ENCODE assay signal across 36 cellular contexts in the genomic region with DNA sequence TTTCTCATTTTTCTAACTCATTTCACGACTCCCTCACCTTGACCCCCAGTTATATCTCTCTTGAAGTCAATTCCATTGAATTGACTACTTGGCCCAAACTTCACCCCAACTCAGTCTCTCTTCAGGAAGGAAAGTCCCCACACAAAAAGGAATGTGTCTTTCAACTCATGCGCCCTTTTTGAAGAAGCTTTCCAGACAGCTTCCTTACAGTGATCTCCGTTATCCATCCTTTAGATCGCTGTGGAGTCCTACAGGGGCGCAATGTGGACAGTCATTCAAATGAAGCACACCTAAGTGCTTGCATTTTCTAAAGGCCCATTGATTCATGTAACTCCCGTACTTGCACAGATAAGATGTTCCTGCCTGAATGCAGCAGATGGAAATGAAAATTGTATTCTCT.
"Had no signal": no experiment of that assay in that cellular context is flagged by ENCODE, and none has a peak within 500 bp of the region (broad histone marks: within the 10 kb centered on the region; RNA-seq: fewer than 3 reads in every experiment).

No MANE protein-coding gene starts in this region.

- H3K36me3 Mint-ChIP-seq: activated CD4-positive, alpha-beta memory T cell treated with anti-CD3 and anti-CD28 coated beads for 36 hours; activated naive CD4-positive, alpha-beta T cell treated with anti-CD3 and anti-CD28 coated beads, Interleukin-2, amount 10 ng/mL, durations not matched to agents 7 days and 5 days; activated naive CD4-positive, alpha-beta T cell treated with anti-CD3 and anti-CD28 coated beads, Interleukin-2, amount 50 U/mL, for 24 hours; activated naive CD8-positive, alpha-beta T cell; activated naive CD8-positive, alpha-beta T cell treated with anti-CD3 and anti-CD28 coated beads, Interleukin-2, amount 10 ng/mL, durations not matched to agents 7 days and 5 days; brain had no signal

- FAIRE-seq: bronchial epithelial cell, TTC549 had no signal

- H3K27me3 ChIP-seq: ascending aorta, colonic mucosa had no signal

- DNase-seq: activated B cell treated with CpG ODN at 0.5 μM for 24 hours; activated CD4-positive, alpha-beta memory T cell treated with anti-CD3 and anti-CD28 coated beads for 36 hours; activated CD4-positive, alpha-beta T cell treated with anti-CD3 and anti-CD28 coated beads for 4 hours; activated CD4-positive, alpha-beta T cell treated with anti-CD3 and anti-CD28 coated beads, Interleukin-2, amount 10 ng/mL, durations not matched to agents 24 days and 14 days; activated CD4-positive, alpha-beta T cell treated with anti-CD3 and anti-CD28 coated beads, Interleukin-2, amount 50 U/mL, for 1 hour; activated CD4-positive, alpha-beta T cell treated with anti-CD3 and anti-CD28 coated beads, Interleukin-2, amount 50 U/mL, for 4 hours; activated CD4-positive, CD25-positive, alpha-beta regulatory T cell treated with anti-CD3 and anti-CD28 coated beads, Interleukin-2, amount 50 U/mL, for 72 hours; activated CD8-positive, alpha-beta memory T cell treated with anti-CD3 and anti-CD28 coated beads, Interleukin-2, amount 50 U/mL, for 4 hours; activated CD8-positive, alpha-beta T cell treated with anti-CD3 and anti-CD28 coated beads for 36 hours; activated effector memory CD4-positive, alpha-beta T cell treated with Interleukin-2 at 50 U/mL for 16 hours; activated gamma-delta T cell; activated naive CD4-positive, alpha-beta T cell treated with anti-CD3 and anti-CD28 coated beads, Interleukin-2, amount 10 ng/mL, durations not matched to agents 7 days and 5 days; activated naive CD4-positive, alpha-beta T cell treated with Interleukin-2 at 50 U/mL for 16 hours; activated naive CD8-positive, alpha-beta T cell treated with anti-CD3 and anti-CD28 coated beads, Interleukin-2, amount 10 ng/mL, durations not matched to agents 7 days and 5 days; activated naive CD8-positive, alpha-beta T cell treated with anti-CD3 and anti-CD28 coated beads, Interleukin-2, amount 50 U/mL, for 24 hours; activated T-cell treated with anti-CD3 and anti-CD28 coated beads for 4 hours; activated T-cell treated with anti-CD3 and anti-CD28 coated beads, Interleukin-2, amount 50 U/mL, for 1 hour; activated T-cell treated with anti-CD3 and anti-CD28 coated beads, Interleukin-2, amount 50 U/mL, for 4 hours; amygdala; anterior cingulate cortex; caudate nucleus; cerebellar nuclear complex; colonic mucosa; T-helper 2 cell; T-helper 9 cell had no signal

- H3K27me3 Mint-ChIP-seq: activated B cell treated with CpG ODN at 0.5 μM for 24 hours had no signal

- H3K36me3 ChIP-seq: ascending aorta, cardiac muscle cell, colonic mucosa had no signal

- H3K4me1 Mint-ChIP-seq: activated B cell treated with CpG ODN at 0.5 μM for 24 hours; activated CD4-positive, alpha-beta T cell treated with anti-CD3 and anti-CD28 coated beads, Interleukin-2, amount 10 ng/mL, durations not matched to agents 24 days and 14 days; activated naive CD4-positive, alpha-beta T cell treated with anti-CD3 and anti-CD28 coated beads, Interleukin-2, amount 10 ng/mL, durations not matched to agents 7 days and 5 days; activated naive CD4-positive, alpha-beta T cell treated with anti-CD3 and anti-CD28 coated beads, Interleukin-2, amount 50 U/mL, for 24 hours; activated naive CD8-positive, alpha-beta T cell treated with anti-CD3 and anti-CD28 coated beads, Interleukin-2, amount 10 ng/mL, durations not matched to agents 7 days and 5 days; activated naive CD8-positive, alpha-beta T cell treated with anti-CD3 and anti-CD28 coated beads, Interleukin-2, amount 50 U/mL, for 24 hours; brain; central memory CD8-positive, alpha-beta T cell had no signal

- H3K9me3 ChIP-seq: ascending aorta, colonic mucosa had no signal

- H3K27ac ChIP-seq: ascending aorta, cardiac muscle cell, colonic mucosa, VCaP had no signal

- H3K4me3 Mint-ChIP-seq: activated B cell treated with CpG ODN at 0.5 μM for 24 hours; activated CD4-positive, alpha-beta memory T cell treated with anti-CD3 and anti-CD28 coated beads for 36 hours; activated CD4-positive, alpha-beta T cell treated with anti-CD3 and anti-CD28 coated beads, Interleukin-2, amount 10 ng/mL, durations not matched to agents 24 days and 14 days; activated CD8-positive, alpha-beta T cell treated with anti-CD3 and anti-CD28 coated beads for 36 hours; activated naive CD4-positive, alpha-beta T cell treated with anti-CD3 and anti-CD28 coated beads, Interleukin-2, amount 10 ng/mL, durations not matched to agents 7 days and 5 days; activated naive CD4-positive, alpha-beta T cell treated with anti-CD3 and anti-CD28 coated beads, Interleukin-2, amount 50 U/mL, for 24 hours; activated naive CD8-positive, alpha-beta T cell; activated naive CD8-positive, alpha-beta T cell treated with anti-CD3 and anti-CD28 coated beads, Interleukin-2, amount 10 ng/mL, durations not matched to agents 7 days and 5 days; activated naive CD8-positive, alpha-beta T cell treated with anti-CD3 and anti-CD28 coated beads, Interleukin-2, amount 50 U/mL, for 24 hours; activated T-cell treated with anti-CD3 and anti-CD28 coated beads, Interleukin-2, amount 50 U/mL, for 4 hours; brain; central memory CD8-positive, alpha-beta T cell; T-helper 2 cell treated with Interferon-gamma antibody and Interleukin-4, amounts not matched to agents 5 μg/mL and 100 μg/mL, for 36 hours had no signal

- ATAC-seq: activated CD8-positive, alpha-beta T cell treated with anti-CD3 and anti-CD28 coated beads for 36 hours; activated naive CD8-positive, alpha-beta T cell treated with anti-CD3 and anti-CD28 coated beads, Interleukin-2, amount 50 U/mL, for 24 hours; activated T-cell treated with anti-CD3 and anti-CD28 coated beads, Interleukin-2, amount 50 U/mL, for 4 hours had no signal

- H3K4me1 ChIP-seq: ascending aorta, colonic mucosa had no signal

- H3K9me3 Mint-ChIP-seq: activated B cell treated with CpG ODN at 0.5 μM for 24 hours; activated CD4-positive, alpha-beta memory T cell treated with anti-CD3 and anti-CD28 coated beads for 36 hours; activated CD4-positive, alpha-beta T cell treated with anti-CD3 and anti-CD28 coated beads, Interleukin-2, amount 10 ng/mL, durations not matched to agents 24 days and 14 days; activated CD8-positive, alpha-beta T cell treated with anti-CD3 and anti-CD28 coated beads for 36 hours; activated naive CD4-positive, alpha-beta T cell treated with anti-CD3 and anti-CD28 coated beads, Interleukin-2, amount 10 ng/mL, durations not matched to agents 7 days and 5 days; activated naive CD4-positive, alpha-beta T cell treated with anti-CD3 and anti-CD28 coated beads, Interleukin-2, amount 50 U/mL, for 24 hours; activated naive CD8-positive, alpha-beta T cell treated with anti-CD3 and anti-CD28 coated beads, Interleukin-2, amount 10 ng/mL, durations not matched to agents 7 days and 5 days; activated naive CD8-positive, alpha-beta T cell treated with anti-CD3 and anti-CD28 coated beads, Interleukin-2, amount 50 U/mL, for 24 hours; activated T-cell treated with anti-CD3 and anti-CD28 coated beads, Interleukin-2, amount 50 U/mL, for 4 hours; activated T-helper 2 cell treated with anti-CD3 and anti-CD28 coated beads, Interferon-gamma antibody, Interleukin-2, Interleukin-4, amounts not matched to agents 10 μg/mL and 5 μg/mL and 100 μg/mL, durations not matched to agents 14 hours and 24 hours and 36 hours; brain; central memory CD8-positive, alpha-beta T cell; T-helper 2 cell treated with Interferon-gamma antibody and Interleukin-4, amounts not matched to agents 5 μg/mL and 100 μg/mL, for 36 hours had no signal

- H3K27ac Mint-ChIP-seq: activated B cell treated with CpG ODN at 0.5 μM for 24 hours; activated CD4-positive, alpha-beta memory T cell treated with anti-CD3 and anti-CD28 coated beads for 36 hours; activated CD4-positive, alpha-beta T cell treated with anti-CD3 and anti-CD28 coated beads, Interleukin-2, amount 10 ng/mL, durations not matched to agents 24 days and 14 days; activated CD8-positive, alpha-beta T cell treated with anti-CD3 and anti-CD28 coated beads for 36 hours; activated naive CD4-positive, alpha-beta T cell treated with anti-CD3 and anti-CD28 coated beads, Interleukin-2, amount 10 ng/mL, durations not matched to agents 7 days and 5 days; activated naive CD4-positive, alpha-beta T cell treated with anti-CD3 and anti-CD28 coated beads, Interleukin-2, amount 50 U/mL, for 24 hours; activated naive CD8-positive, alpha-beta T cell; activated naive CD8-positive, alpha-beta T cell treated with anti-CD3 and anti-CD28 coated beads, Interleukin-2, amount 10 ng/mL, durations not matched to agents 7 days and 5 days; activated naive CD8-positive, alpha-beta T cell treated with anti-CD3 and anti-CD28 coated beads, Interleukin-2, amount 50 U/mL, for 24 hours; activated T-helper 2 cell treated with anti-CD3 and anti-CD28 coated beads, Interferon-gamma antibody, Interleukin-2, Interleukin-4, amounts not matched to agents 10 μg/mL and 5 μg/mL and 100 μg/mL, durations not matched to agents 14 hours and 24 hours and 36 hours; brain; T-helper 2 cell treated with Interferon-gamma antibody and Interleukin-4, amounts not matched to agents 5 μg/mL and 100 μg/mL, for 36 hours had no signal

- H3K4me3 ChIP-seq: ascending aorta, cardiac muscle cell, colonic mucosa had no signal
